8 cellular contexts compared by ENCODE assay signal in genomic region chr17:58352018-58352842, GRCh38. TPM values are rescaled to one million over a fixed set of nuclear protein-coding genes. Genes with fewer than 3 reads are reported as not detected.
DNase-seq lines count a peak whose midpoint lies in the region; ATAC-seq and TF ChIP-seq lines count a peak whose summit lies in the region.

SUPT4H1 (minus strand) TSS chr17:58352201; CDS start chr17:58352135, 66 bp downstream.

- peak within 1 kb of the TSS; percentile 79 for H3K9ac ChIP-seq in endodermal cell (ENCODE audit: extremely low read depth, low read length, poor library complexity, severe bottlenecking)

- no peaks in the 10 kb centered on the region for H3K27me3 ChIP-seq in endodermal cell (ENCODE audit: control insufficient read depth, insufficient read depth, low read length, poor library complexity, severe bottlenecking)

- H3K27ac Mint-ChIP-seq in endodermal cell, result peak within 1 kb of the TSS; percentile 99

- H3K27me3 Mint-ChIP-seq in endodermal cell (ENCODE audit: insufficient read depth), result no peaks in the 10 kb centered on the region

- H3K4me1 ChIP-seq in endodermal cell (ENCODE audit: control insufficient read depth, insufficient read depth, low read length) (no peaks in the 10 kb centered on the region), mesodermal cell (ENCODE audit: control insufficient read depth, insufficient read depth, low read length, poor library complexity, severe bottlenecking) (peaks cover 22% of the 10 kb centered on the region)

- peak; percentile 20 for TF ChIP-seq CTCF in endodermal cell (conservative IDR thresholded peaks at IDR 0.05)

- H3K4me3 ChIP-seq in endodermal cell (ENCODE audit: low read length), result peak within 1 kb of the TSS; percentile 88
- peak within 1 kb of the TSS; percentile 99 for H3K4me3 ChIP-seq in mesodermal cell (ENCODE audit: extremely low read depth, insufficient read depth, low read length, poor library complexity, severe bottlenecking)

- H3K4me3 Mint-ChIP-seq in endodermal cell, result peak within 1 kb of the TSS; percentile 99

- peak; percentile 98 for ATAC-seq in GM21423 (IDR thresholded peaks at IDR 0.05; ENCODE audit: unreplicated experiment)

- H3K9me3 ChIP-seq in endodermal cell (ENCODE audit: control insufficient read depth, low read length), result no peaks in the 10 kb centered on the region
- no peaks in the 10 kb centered on the region for H3K9me3 ChIP-seq in mesodermal cell (ENCODE audit: control insufficient read depth, low read length)

- peak within 1 kb of the TSS; percentile 72 for H3K27ac ChIP-seq in endodermal cell (ENCODE audit: low read depth, low read length)
- H3K27ac ChIP-seq in mesodermal cell (ENCODE audit: low read depth, low read length, severe bottlenecking), result peak within 1 kb of the TSS; percentile 92

- WGBS in endodermal cell (ENCODE audit: insufficient coverage in 1 of 2, insufficient read length in 1 of 2), 2 experiments, result 0 to 1% methylated on average over 19 to 63 of the region's 63 CpGs
- 0 to 1% methylated on average over 40 to 53 of the region's 63 CpGs for WGBS in mesodermal cell (ENCODE audit: insufficient coverage in 2 of 2), 2 experiments

- peak; percentile 100 for DNase-seq in D341Med (ENCODE audit: low spot score)
- DNase-seq in HUDEP-2 (lab: John Stamatoyannopoulos, UW; ENCODE audit: unreplicated experiment in 76 of 76), result peak in 72 of 76 experiments; percentile 59 to 94 (median 86)
- peak; percentile 92 for DNase-seq in NOMO-1 treated with DMSO at 0.1 percent for 48 hours (lab: John Stamatoyannopoulos, UW; ENCODE audit: unreplicated experiment)
- DNase-seq in activated CD8-positive, alpha-beta memory T cell treated with anti-CD3 and anti-CD28 coated beads, Interleukin-2, amount 50 U/mL, for 4 hours, result peak; percentile 89
- DNase-seq in endodermal cell, result peak; percentile 99
- peak; percentile 83 to 87 for DNase-seq in stimulated activated CD8-positive, alpha-beta memory T cell treated with anti-CD3 and anti-CD28 coated beads, Interleukin-15, amount 100 ng/mL, for 4 hours (ENCODE audit: low read depth in 2 of 2)

- peaks cover 33% of the 10 kb centered on the region for H3K36me3 Mint-ChIP-seq in endodermal cell (ENCODE audit: low read depth)

- H3K36me3 ChIP-seq in endodermal cell (ENCODE audit: control insufficient read depth, insufficient read depth, low read length), result peaks cover 28% of the 10 kb centered on the region
- peaks cover 42% of the 10 kb centered on the region for H3K36me3 ChIP-seq in mesodermal cell (ENCODE audit: control insufficient read depth, insufficient read depth, low read length)

- no peaks in the 10 kb centered on the region for H3K9me3 Mint-ChIP-seq in endodermal cell

- peaks cover 8% of the 10 kb centered on the region for H3K4me1 Mint-ChIP-seq in endodermal cell

RNA-seq across cellular contexts. Expression of gene SUPT4H1, which starts in this region (rescaled TPM):
- total RNA-seq in endodermal cell, result 10 to 100 TPM; 97.2 to 98.8 TPM
- 87.0 TPM for polyA plus RNA-seq in endodermal cell (2013, experiment 1 of 2)
- 73.6 TPM for polyA plus RNA-seq in endodermal cell (2013, experiment 2 of 2)
- 107 TPM for polyA plus RNA-seq in mesodermal cell (2013, experiment 1 of 2)
- polyA plus RNA-seq in mesodermal cell (2013, experiment 2 of 2), result 91.4 TPM

Comparison
In these comparisons a context has a peak if more than half of its experiments do, and no peak if none do; other contexts are left out.
1. Peak in every context shown above with its lines: DNase-seq, ATAC-seq, H3K4me3 ChIP-seq and H3K27ac ChIP-seq.